13 cellular contexts compared by ENCODE assay signal in the genomic region with DNA sequence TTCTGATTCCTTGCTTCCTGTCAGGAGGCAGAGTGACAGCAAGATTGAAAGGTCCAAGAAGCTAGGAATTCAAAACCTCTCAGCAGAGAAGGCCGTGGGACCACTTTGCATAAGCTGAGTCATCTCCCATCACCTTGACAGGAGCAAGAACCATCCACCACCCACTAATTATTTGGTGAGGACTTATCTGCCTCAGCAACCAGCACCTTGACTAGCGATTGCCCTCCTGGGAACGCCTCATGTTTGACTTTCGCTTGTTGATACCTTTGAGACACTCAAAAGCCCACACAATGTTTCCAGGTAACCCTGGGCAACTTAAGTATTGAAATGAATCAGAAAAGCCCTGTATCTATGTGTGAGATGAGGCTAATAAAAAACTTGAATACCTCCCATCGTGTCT.
A peak's percentile ranks its signal among the peaks of the same experiment; 100 is the strongest.
DNase-seq lines count a peak whose midpoint lies in the region; ATAC-seq lines count a peak whose summit lies in the region.
"Had no signal": no experiment of that assay in that cellular context is flagged by ENCODE, and none has a peak within 500 bp of the region (broad histone marks: within the 10 kb centered on the region; RNA-seq: fewer than 3 reads in every experiment).

No MANE protein-coding gene starts in this region.

- H3K4me3 ChIP-seq in mesendoderm (ENCODE audit: low read length): no peak overlapping the region
- H3K4me3 ChIP-seq: A549, sigmoid colon had no signal

- H3K79me2 ChIP-seq in mesendoderm (ENCODE audit: control insufficient read depth, insufficient read depth, low read length): no peaks in the 10 kb centered on the region

- peak; percentile 83 for ATAC-seq in GM21717 (IDR thresholded peaks at IDR 0.05; ENCODE audit: unreplicated experiment)
- ATAC-seq in HG03342 (IDR thresholded peaks at IDR 0.05; ENCODE audit: unreplicated experiment): peak; percentile 94
- ATAC-seq: A549 had no signal

- peak overlapping the region; percentile 57 for H2BK15ac ChIP-seq in mesendoderm (replicated peaks; ENCODE audit: low read depth)

- no peak overlapping the region for H3K4me2 ChIP-seq in mesendoderm (ENCODE audit: low read length)
- H3K4me2 ChIP-seq: A549 had no signal

- no peaks in the 10 kb centered on the region for H3K27me3 ChIP-seq in mesendoderm (ENCODE audit: insufficient read depth, low read length, poor library complexity)
- H3K27me3 ChIP-seq: sigmoid colon had no signal

- H3K4me1 ChIP-seq in mesendoderm (ENCODE audit: control insufficient read depth, low read depth, low read length): no peaks in the 10 kb centered on the region
- H3K4me1 ChIP-seq: A549 had no signal

- no peak overlapping the region for H3K4ac ChIP-seq in mesendoderm (ENCODE audit: low read depth, low read length)

- no peak overlapping the region for H4K5ac ChIP-seq in mesendoderm (ENCODE audit: low read length)

- DNase-seq in NCI-H1436 (lab: John Stamatoyannopoulos, UW) (peak; percentile 16), NCI-H1436 treated with DMSO at 0.1 percent for 48 hours (lab: John Stamatoyannopoulos, UW) (no peak), mesendoderm (peak; percentile 92), KG1 (lab: John Stamatoyannopoulos, UW) (no peak), NCI-H128 (lab: John Stamatoyannopoulos, UW; ENCODE audit: unreplicated experiment) (no peak), NCI-H187 treated with DMSO at 0.1 percent for 48 hours (lab: John Stamatoyannopoulos, UW) (no peak)
- DNase-seq: activated CD8-positive, alpha-beta memory T cell treated with anti-CD3 and anti-CD28 coated beads, Interleukin-2, amount 50 U/mL, for 4 hours; foreskin melanocyte; NCI-H446; sigmoid colon had no signal

- H3K36me3 ChIP-seq in mesendoderm (ENCODE audit: control insufficient read depth, insufficient read depth, low read length): no peaks in the 10 kb centered on the region
- H3K36me3 ChIP-seq: sigmoid colon had no signal

- H3K23ac ChIP-seq in mesendoderm (ENCODE audit: low read length): no peak overlapping the region

- H3K18ac ChIP-seq in mesendoderm (ENCODE audit: low read length): peak overlapping the region; percentile 39

- no peaks in the 10 kb centered on the region for H3K79me1 ChIP-seq in mesendoderm (ENCODE audit: low read length)

- no peak overlapping the region for H3K56ac ChIP-seq in mesendoderm (ENCODE audit: low read length)

- no peak overlapping the region for H2BK120ac ChIP-seq in mesendoderm (ENCODE audit: low read depth, low read length)

- no peak overlapping the region for H2AK5ac ChIP-seq in mesendoderm (ENCODE audit: low read length)

- no peak overlapping the region for H3K9ac ChIP-seq in mesendoderm (ENCODE audit: low read length)

- no peak overlapping the region for H3K27ac ChIP-seq in mesendoderm (ENCODE audit: low read depth, low read length)
- H3K27ac ChIP-seq: A549, sigmoid colon had no signal

- H4K8ac ChIP-seq in mesendoderm (ENCODE audit: low read depth, low read length): no peak overlapping the region

- WGBS in mesendoderm (ENCODE audit: extremely low coverage, insufficient coverage, low lambda C conversion rate): no CpG with 5 or more reads among the region's 5 CpGs

- no peak overlapping the region for H2BK5ac ChIP-seq in mesendoderm (ENCODE audit: low read length)

Comparison
In these comparisons a context has a peak if more than half of its experiments do, and no peak if none do; other contexts are left out.
1. DNase-seq: peak in NCI-H1436 (single experiment) and mesendoderm (single experiment); none in NCI-H1436 treated with DMSO at 0.1 percent for 48 hours (single experiment), KG1 (single experiment), NCI-H128 (single experiment) and NCI-H187 treated with DMSO at 0.1 percent for 48 hours (single experiment).